Comparison of ENCODE assay signal across 13 cellular contexts in the genomic region with DNA sequence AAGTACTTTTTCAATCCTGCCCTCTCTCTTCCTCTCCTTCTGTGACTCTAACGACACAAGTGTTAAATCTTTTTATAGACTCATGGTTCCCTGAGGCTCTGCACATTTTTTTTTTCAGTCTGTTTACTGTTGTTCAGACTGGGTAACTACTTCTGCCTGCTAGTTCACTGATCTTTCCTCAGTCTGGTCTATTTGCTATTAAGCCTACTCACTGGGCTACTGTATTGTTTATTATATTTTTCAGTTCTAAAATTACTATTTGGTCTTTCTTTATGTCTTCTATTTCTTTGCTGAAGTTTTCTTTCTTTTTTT. TPM values are rescaled to one million over a fixed set of nuclear protein-coding genes. Genes with fewer than 3 reads are reported as not detected.
DNase-seq lines count a peak whose midpoint lies in the region; ATAC-seq and TF ChIP-seq lines count a peak whose summit lies in the region.
"Had no signal": no experiment of that assay in that cellular context is flagged by ENCODE, and none has a peak within 500 bp of the region (broad histone marks: within the 10 kb centered on the region; RNA-seq: fewer than 3 reads in every experiment).

No MANE protein-coding gene starts in this region.

- WGBS in IMR-90 (ENCODE audit: extremely low coverage in 2 of 2, insufficient read length in 1 of 2), 2 experiments = 0% methylated on average over 1 of the region's 1 CpG; no CpG with 5 or more reads in 1 of the 2 experiments
- WGBS in thyroid gland, 2 donors = 4 to 30% methylated on average over 1 of the region's 1 CpG

- no peak overlapping the region for H3K23ac ChIP-seq in IMR-90 (ENCODE audit: low read depth, low read length)

- no peak overlapping the region; the same call in 1 of the 2 replicates for H4K5ac ChIP-seq in IMR-90 (ENCODE audit: low read depth, low read length)

- peak overlapping the region; percentile 50 for H2BK5ac ChIP-seq in IMR-90 (ENCODE audit: low read depth, low read length, poor library complexity, severe bottlenecking)

- intact Hi-C loops in CD14-positive monocyte (cut with micrococcal nuclease) (loop anchor here in 1 of 2 donors (10.0 kb wide), 1 partner anchor 54 kb away; no protein-coding TSS in a partner anchor), IMR-90 (cut with micrococcal nuclease) (no loop called here), thyroid gland (cut with DNase I) (no loop called here)
- intact Hi-C loops in naive thymus-derived CD4-positive, alpha-beta T cell (cut with micrococcal nuclease) = loop anchor here in 1 of 2 donors (1.0 kb wide), 1 partner anchor 20 kb away; no protein-coding TSS in a partner anchor

- H3K4me2 ChIP-seq in IMR-90 (ENCODE audit: low read depth, low read length) = peak overlapping the region; percentile 69; the same call in 1 of the 2 replicates

- in situ Hi-C loops in IMR-90 (cut with MboI; ENCODE audit: low sequenced_read_pairs) = no loop called here

- H2BK120ac ChIP-seq in IMR-90 (ENCODE audit: low read depth, low read length) = 0 out of 2 replicates have a peak overlapping the region, but pooled peaks have one; percentile 1

- peaks cover 3% of the 10 kb centered on the region; the same call in 1 of the 2 replicates for H3K9me1 ChIP-seq in IMR-90 (ENCODE audit: insufficient read depth, low read length)

- ATAC-seq in IMR-90 (ENCODE audit: low read depth) = no peak
- no peak for ATAC-seq in naive thymus-derived CD4-positive, alpha-beta T cell
- ATAC-seq: activated CD4-positive, CD25-positive, alpha-beta regulatory T cell treated with anti-CD3 and anti-CD28 coated beads, Interleukin-2, amount 50 U/mL, for 24 hours had no signal

- H3K27me3 ChIP-seq in IMR-90 (ENCODE audit: control insufficient read depth, insufficient read depth, low read length) (no peaks in the 10 kb centered on the region), thyroid gland (no peaks in the 10 kb centered on the region)
- no peaks in the 10 kb centered on the region for H3K27me3 ChIP-seq in naive thymus-derived CD4-positive, alpha-beta T cell (ENCODE audit: control insufficient read depth in 2 of 2, insufficient read depth in 2 of 2, low read length in 2 of 2)
- H3K27me3 ChIP-seq: stomach had no signal

- H3K4me1 Mint-ChIP-seq in CD14-positive monocyte = peaks cover 63% of the 10 kb centered on the region
- peaks cover 30% of the 10 kb centered on the region for H3K4me1 Mint-ChIP-seq in endothelial cell (ENCODE audit: unreplicated experiment)
- H3K4me1 Mint-ChIP-seq in naive thymus-derived CD4-positive, alpha-beta T cell = peaks cover 51 to 96% (median 89%) of the 10 kb centered on the region in 7 donors

- no TSS peak for BruUV-seq in IMR-90 (replicated peaks; lab: Mats Ljungman, UMichigan)

- H3K27ac ChIP-seq in IMR-90 (ENCODE audit: insufficient read depth, low read length) (no peak overlapping the region), thyroid gland (no peak overlapping the region)
- H3K27ac ChIP-seq in naive thymus-derived CD4-positive, alpha-beta T cell (ENCODE audit: low read depth, low read length) = no peak overlapping the region

- no peak overlapping the region for H3K14ac ChIP-seq in IMR-90 (replicated peaks; ENCODE audit: low read depth, low read length)

- no peaks in the 10 kb centered on the region for H3K36me3 ChIP-seq in IMR-90 (ENCODE audit: control insufficient read depth, insufficient read depth, low read length)
- no peaks in the 10 kb centered on the region for H3K36me3 ChIP-seq in naive thymus-derived CD4-positive, alpha-beta T cell (ENCODE audit: control insufficient read depth in 2 of 3, insufficient read depth in 3 of 3, low read length in 3 of 3)
- H3K36me3 ChIP-seq in thyroid gland = no peaks in the 10 kb centered on the region
- H3K36me3 ChIP-seq: stomach had no signal

- no peaks in the 10 kb centered on the region for H3K9me3 ChIP-seq in IMR-90 (ENCODE audit: control insufficient read depth, insufficient read depth, low read length)
- H3K9me3 ChIP-seq in naive thymus-derived CD4-positive, alpha-beta T cell (ENCODE audit: control insufficient read depth in 2 of 3, low read length in 3 of 3) = no peaks in the 10 kb centered on the region
- H3K9me3 ChIP-seq in thyroid gland = no peaks in the 10 kb centered on the region
- H3K9me3 ChIP-seq: stomach had no signal

- peaks cover 8 to 21% of the 10 kb centered on the region in 2 experiments; a peak in 2 of 4 replicates for H3K79me1 ChIP-seq in IMR-90 (ENCODE audit: low read depth in 1 of 2, low read length in 2 of 2)

- CTCF ChIA-PET in IMR-90 (lab: Yijun Ruan, JAX) = no interaction called here
- CTCF ChIA-PET in naive thymus-derived CD4-positive, alpha-beta T cell (lab: Charles Lee) = no interaction called here

- H3K4me3 ChIP-seq in IMR-90 (ENCODE audit: insufficient read depth, low read depth, low read length) = no peak overlapping the region
- no peak overlapping the region for H3K4me3 ChIP-seq in naive thymus-derived CD4-positive, alpha-beta T cell (ENCODE audit: low read length)
- H3K4me3 ChIP-seq in thyroid gland (replicated peaks in 1 of 3) = no peak overlapping the region
- H3K4me3 ChIP-seq: stomach had no signal

- POLR2A ChIA-PET in IMR-90 (lab: Charles Lee; ENCODE audit: unreplicated experiment) = no interaction called here
- POLR2A ChIA-PET in naive thymus-derived CD4-positive, alpha-beta T cell (lab: Charles Lee) = no interaction called here

- peak overlapping the region; percentile 15 to 66; a peak in 2 of 4 replicates for H4K8ac ChIP-seq in IMR-90 (ENCODE audit: low read depth in 2 of 2, low read length in 2 of 2)

- dilution Hi-C loops in IMR-90 (cut with HindIII; ENCODE audit: low sequenced_read_pairs, unreplicated experiment) = no loop called here

- no peak overlapping the region for H3K4me3 Mint-ChIP-seq in CD14-positive monocyte
- no peak overlapping the region for H3K4me3 Mint-ChIP-seq in endothelial cell (ENCODE audit: unreplicated experiment)
- peak overlapping the region in 9 of 10 donors; percentile 2 to 39 (median 23) for H3K4me3 Mint-ChIP-seq in naive thymus-derived CD4-positive, alpha-beta T cell
- H3K4me3 Mint-ChIP-seq: activated naive CD4-positive, alpha-beta T cell treated with anti-CD3 and anti-CD28 coated beads, Interleukin-2, amount 10 ng/mL, durations not matched to agents 7 days and 5 days had no signal

- 0 out of 2 replicates have a peak overlapping the region, but pooled peaks have one; percentile 9 for H3K56ac ChIP-seq in IMR-90 (ENCODE audit: extremely low read depth, insufficient read depth, low read length)

- peaks cover 8% of the 10 kb centered on the region for H3K4me1 ChIP-seq in IMR-90 (ENCODE audit: control insufficient read depth, insufficient read depth, low read length)
- H3K4me1 ChIP-seq in naive thymus-derived CD4-positive, alpha-beta T cell (ENCODE audit: control insufficient read depth in 2 of 2, insufficient read depth in 2 of 2, low read length in 2 of 2) = peaks cover 11 to 35% of the 10 kb centered on the region in 2 donors
- H3K4me1 ChIP-seq in thyroid gland = peaks cover 10 to 33% of the 10 kb centered on the region in 2 donors

- H3K36me3 Mint-ChIP-seq in CD14-positive monocyte (peaks cover 0 to 6% of the 10 kb centered on the region in 2 donors), endothelial cell (ENCODE audit: low read depth, unreplicated experiment) (peaks cover 4% of the 10 kb centered on the region)
- H3K36me3 Mint-ChIP-seq in naive thymus-derived CD4-positive, alpha-beta T cell = peaks cover 0 to 4% (median 0%) of the 10 kb centered on the region in 5 donors
- H3K36me3 Mint-ChIP-seq: activated naive CD4-positive, alpha-beta T cell treated with anti-CD3 and anti-CD28 coated beads, Interleukin-2, amount 10 ng/mL, durations not matched to agents 7 days and 5 days had no signal

- H2AK5ac ChIP-seq in IMR-90 (ENCODE audit: low read depth, low read length) = no peak overlapping the region

- H3K18ac ChIP-seq in IMR-90 (ENCODE audit: low read depth, low read length) = peak overlapping the region; percentile 11; the same call in 1 of the 2 replicates

- TF ChIP-seq POLR2A in IMR-90 (IDR thresholded peaks at IDR 0.05; ENCODE audit: low read depth, low read length) = no peak
- TF ChIP-seq POLR2A in thyroid gland (IDR thresholded peaks at IDR 0.05) = no peak

- no peak overlapping the region for H2AK9ac ChIP-seq in IMR-90 (replicated peaks; ENCODE audit: low read depth, low read length, poor library complexity)

- no peak overlapping the region for H2BK15ac ChIP-seq in IMR-90 (ENCODE audit: low read depth, low read length)

- 0 out of 2 replicates have a peak overlapping the region, but pooled peaks have one; percentile 6 for H4K91ac ChIP-seq in IMR-90 (ENCODE audit: insufficient read depth, low read depth, low read length)

- DNase-seq in CD14-positive monocyte (ENCODE audit: low spot score) (no peak), IMR-90 (no peak), endothelial cell (ENCODE audit: low spot score) (no peak), NCI-H1105 (lab: John Stamatoyannopoulos, UW) (no peak), thyroid gland (no peak), DMS 273 treated with DMSO at 0.1 percent for 48 hours (lab: John Stamatoyannopoulos, UW) (no peak), NCI-H2196 treated with DMSO at 0.1 percent for 48 hours (lab: John Stamatoyannopoulos, UW; ENCODE audit: unreplicated experiment) (no peak)
- DNase-seq in naive thymus-derived CD4-positive, alpha-beta T cell = no peak
- DNase-seq: activated naive CD4-positive, alpha-beta T cell treated with anti-CD3 and anti-CD28 coated beads, Interleukin-2, amount 10 ng/mL, durations not matched to agents 7 days and 5 days; NCI-H187; SHP77; stomach had no signal

- peaks cover 43% of the 10 kb centered on the region for H4K20me1 ChIP-seq in IMR-90 (ENCODE audit: insufficient read depth, low read length)

- H2AFZ ChIP-seq in IMR-90 (replicated peaks; ENCODE audit: low read length, poor library complexity) = no peak overlapping the region

- H3K9me3 Mint-ChIP-seq in CD14-positive monocyte (peaks cover 0 to 2% (median 0%) of the 10 kb centered on the region in 7 donors), endothelial cell (ENCODE audit: unreplicated experiment) (no peaks in the 10 kb centered on the region)
- peaks cover 0 to 1% (median 0%) of the 10 kb centered on the region in 11 donors for H3K9me3 Mint-ChIP-seq in naive thymus-derived CD4-positive, alpha-beta T cell
- H3K9me3 Mint-ChIP-seq: activated naive CD4-positive, alpha-beta T cell treated with anti-CD3 and anti-CD28 coated beads, Interleukin-2, amount 10 ng/mL, durations not matched to agents 7 days and 5 days had no signal

- TF ChIP-seq RAD21 in IMR-90 (IDR thresholded peaks at IDR 0.05; ENCODE audit: low read length) = no peak

- peak overlapping the region; percentile 40; the same call in 1 of the 2 replicates for H3K9ac ChIP-seq in IMR-90 (ENCODE audit: low read depth, low read length)

- H2BK20ac ChIP-seq in IMR-90 (ENCODE audit: low read depth, low read length) = no peak overlapping the region

- H3K27ac Mint-ChIP-seq in CD14-positive monocyte = peak overlapping the region; percentile 15 to 85 (median 61)
- peak overlapping the region; percentile 82 for H3K27ac Mint-ChIP-seq in endothelial cell (ENCODE audit: unreplicated experiment)
- peak overlapping the region in 8 of 9 donors; percentile 0 to 71 (median 20) for H3K27ac Mint-ChIP-seq in naive thymus-derived CD4-positive, alpha-beta T cell
- H3K27ac Mint-ChIP-seq: activated naive CD4-positive, alpha-beta T cell treated with anti-CD3 and anti-CD28 coated beads, Interleukin-2, amount 10 ng/mL, durations not matched to agents 7 days and 5 days had no signal

- TF ChIP-seq CTCF in CD14-positive monocyte (IDR thresholded peaks at IDR 0.05) (no peak), IMR-90 (conservative IDR thresholded peaks at IDR 0.05; ENCODE audit: low read depth, low read length) (no peak), endothelial cell (IDR thresholded peaks at IDR 0.05; ENCODE audit: unreplicated experiment) (no peak), thyroid gland (IDR thresholded peaks at IDR 0.05) (no peak)

- H3K27me3 Mint-ChIP-seq in CD14-positive monocyte (ENCODE audit: low read depth in 3 of 3) (no peaks in the 10 kb centered on the region), endothelial cell (ENCODE audit: unreplicated experiment) (no peaks in the 10 kb centered on the region)
- H3K27me3 Mint-ChIP-seq in naive thymus-derived CD4-positive, alpha-beta T cell = no peaks in the 10 kb centered on the region
- H3K27me3 Mint-ChIP-seq: activated naive CD4-positive, alpha-beta T cell treated with anti-CD3 and anti-CD28 coated beads, Interleukin-2, amount 10 ng/mL, durations not matched to agents 7 days and 5 days had no signal

- no peak overlapping the region for H3K4ac ChIP-seq in IMR-90 (ENCODE audit: low read depth, low read length)

RNA-seq across cellular contexts. Expression of gene PPP3R1, which starts 21.3 kb away (rescaled TPM):
- 10 to 100 TPM in 1 of 2 donors, 1 to 10 TPM in 1; 8.7 to 10.7 TPM for polyA plus RNA-seq in CD14-positive monocyte
- 9.1 and 18.1 TPM in 2 replicates for total RNA-seq in IMR-90 (2012; rRNA removed)
- polyA plus RNA-seq in IMR-90 (2012; rRNA removed) = 11.0 and 17.3 TPM in 2 replicates
- 2.4 and 3.5 TPM in 2 replicates for polyA plus RNA-seq in IMR-90 (2012; cell fraction: cytosol; rRNA removed)
- 0.82 and 7.4 TPM in 2 replicates for polyA plus RNA-seq in IMR-90 (2012; cell fraction: nucleus; rRNA removed; ENCODE audit: low replicate concordance)
- total RNA-seq in endothelial cell (ENCODE audit: unreplicated experiment) = 65.7 TPM
- 10 to 100 TPM; 54.1 to 78.2 (median 70.0) TPM for total RNA-seq in naive thymus-derived CD4-positive, alpha-beta T cell
- 1 to 10 TPM; 2.6 to 7.2 TPM for polyA plus RNA-seq in naive thymus-derived CD4-positive, alpha-beta T cell
- 10 to 100 TPM; 29.4 to 35.1 (median 31.4) TPM for total RNA-seq in thyroid gland

Comparison
In these comparisons a context has a peak if more than half of its experiments do, and no peak if none do; other contexts are left out.
1. H3K27ac Mint-ChIP-seq: peak in every context shown above with its lines; median percentile 82 in endothelial cell; 61 in CD14-positive monocyte; 20 in naive thymus-derived CD4-positive, alpha-beta T cell.
2. H3K4me3 Mint-ChIP-seq: peak in naive thymus-derived CD4-positive, alpha-beta T cell (9 of 10); none in CD14-positive monocyte (0 of 2) and endothelial cell (single experiment).